ENCODE assay signal across 24 cellular contexts in genomic region chr5:171845040-171845439, GRCh38. TPM values are rescaled to one million over a fixed set of nuclear protein-coding genes. Genes with fewer than 3 reads are reported as not detected.
DNase-seq lines count a peak whose midpoint lies in the region; ATAC-seq, FAIRE-seq and TF ChIP-seq lines count a peak whose summit lies in the region.
"Had no signal": no experiment of that assay in that cellular context is flagged by ENCODE, and none has a peak within 500 bp of the region (broad histone marks: within the 10 kb centered on the region; RNA-seq: fewer than 3 reads in every experiment).

No MANE protein-coding gene starts in this region.

- H3K9me3 Mint-ChIP-seq in T-cell: no peaks in the 10 kb centered on the region
- H3K9me3 Mint-ChIP-seq: CD4-positive, alpha-beta memory T cell had no signal

- no peak overlapping the region for H3K4me2 ChIP-seq in K562 (ENCODE audit: insufficient read depth, low read length)
- H3K4me2 ChIP-seq in neuronal stem cell (ENCODE audit: insufficient read depth, low read length, poor library complexity, severe bottlenecking): no peak overlapping the region

- H3K4me3 Mint-ChIP-seq in T-cell: no peak overlapping the region
- H3K4me3 Mint-ChIP-seq: CD4-positive, alpha-beta memory T cell had no signal

- intact Hi-C loops in Right ventricle myocardium superior (cut with DNase I) (loop anchor here (10.0 kb wide), 2 partner anchors 110 to 210 kb away; no protein-coding TSS in a partner anchor), heart left ventricle (cut with DNase I) (loop anchor here (2.0 to 10.0 kb wide), 11 partner anchors 100 to 430 kb away; partner anchors contain the start of gene FGF18 (in 5 of the 10)), K562 (cut with micrococcal nuclease) (loop anchor here (5.0 kb wide), 2 partner anchors 213 to 428 kb away; partner anchors contain the start of gene FGF18)

- peaks cover 0 to 3% (median 0%) of the 10 kb centered on the region in 3 donors for H3K4me1 Mint-ChIP-seq in T-cell

- ATAC-seq in Right ventricle myocardium superior (ENCODE audit: poor library complexity): peak; percentile 15
- ATAC-seq in heart left ventricle: no peak
- no peak for ATAC-seq in K562
- no peak for ATAC-seq in T-cell (replicated peaks in 1 of 4)

- peak overlapping the region; percentile 85 for H3K14ac ChIP-seq in neuronal stem cell (ENCODE audit: low read length)

- CTCF ChIA-PET in K562 (lab: Yijun Ruan, JAX; ENCODE audit: low intra/inter-chr PET ratio): no interaction called here
- CTCF ChIA-PET in T-cell (lab: Charles Lee): no interaction called here

- no peak for TF ChIP-seq RAD21 in K562 (CRISPR knock-in tag; conservative IDR thresholded peaks at IDR 0.05 in 1 of 2, IDR thresholded peaks at IDR 0.05 in 1 of 2)

- no peak for TF ChIP-seq POLR2A in heart left ventricle (IDR thresholded peaks at IDR 0.05)
- no peak for TF ChIP-seq POLR2A in K562 (conservative IDR thresholded peaks at IDR 0.05)
- no peak for TF ChIP-seq POLR2A in H54 (IDR thresholded peaks at IDR 0.05; ENCODE audit: low read depth, low read length)

- no peak for FAIRE-seq in K562 (lab: Jason Lieb, UNC)
- FAIRE-seq in H54 (lab: Jason Lieb, UNC): no peak
- FAIRE-seq: GM12892, GM18507 had no signal

- H3K23ac ChIP-seq in neuronal stem cell (ENCODE audit: low read depth, low read length, poor library complexity): no peak overlapping the region

- no peaks in the 10 kb centered on the region for H3K79me1 ChIP-seq in neuronal stem cell (ENCODE audit: low read depth, low read length)

- peak overlapping the region; percentile 39 for H2BK15ac ChIP-seq in neuronal stem cell (ENCODE audit: low read length)

- no peaks in the 10 kb centered on the region for H3K9me1 ChIP-seq in K562 (ENCODE audit: control insufficient read depth, insufficient read depth, low read length)

- H2BK12ac ChIP-seq in neuronal stem cell (ENCODE audit: low read length): peak overlapping the region; percentile 77

- peak overlapping the region; percentile 92 for H2AK5ac ChIP-seq in neuronal stem cell (ENCODE audit: low read depth, low read length)

- H3K9ac ChIP-seq in K562 (ENCODE audit: insufficient read depth in 1 of 2, low read depth in 2 of 2, low read length in 2 of 2) (peak overlapping the region in 1 of 2 experiments; percentile 40; a peak in 1 of 4 replicates), neuronal stem cell (ENCODE audit: low read depth, low read length, poor library complexity) (no peak overlapping the region)
- H3K9ac ChIP-seq: BLaER1, GM23248 had no signal

- H3K4me1 ChIP-seq in heart left ventricle: peaks cover 0 to 37% (median 9%) of the 10 kb centered on the region in 12 donors
- H3K4me1 ChIP-seq in K562 (replicated peaks in 1 of 2; ENCODE audit: control insufficient read depth in 2 of 2, insufficient read depth in 2 of 2, low read length in 2 of 2): peaks cover 14 to 20% of the 10 kb centered on the region in 2 experiments; a peak in 4 of 5 replicates
- peaks cover 0 to 16% of the 10 kb centered on the region in 2 donors for H3K4me1 ChIP-seq in neuronal stem cell (ENCODE audit: control insufficient read depth in 2 of 2, insufficient read depth in 1 of 2, low read depth in 1 of 2, low read length in 2 of 2)

- H3K4ac ChIP-seq in neuronal stem cell (ENCODE audit: low read length): no peak overlapping the region

- DNase-seq in Right ventricle myocardium superior (no peak), heart left ventricle (no peak), MV-4-11 (lab: John Stamatoyannopoulos, UW) (peak; percentile 23), K562 (ENCODE audit: extremely low read depth in 1 of 4, low spot score in 3 of 4) (no peak), neuronal stem cell (ENCODE audit: low spot score) (no peak), T-cell (no peak), H54 (ENCODE audit: insufficient read length, low spot score) (no peak)
- DNase-seq: 8988T; CD4-positive, alpha-beta memory T cell; DMS153; DMS79; GDM1; GM23248; HCEC 1CT had no signal

- no peaks in the 10 kb centered on the region for H3K79me2 ChIP-seq in K562 (ENCODE audit: control insufficient read depth, insufficient read depth, low read length)

- no peaks in the 10 kb centered on the region for H3K27me3 ChIP-seq in heart left ventricle
- H3K27me3 ChIP-seq in K562 (ENCODE audit: control insufficient read depth in 2 of 2, insufficient read depth in 2 of 2, low read length in 2 of 2): no peaks in the 10 kb centered on the region
- peaks cover 0 to 2% (median 0%) of the 10 kb centered on the region in 3 experiments for H3K27me3 ChIP-seq in neuronal stem cell (ENCODE audit: control insufficient read depth in 3 of 3, insufficient read depth in 3 of 3, low read depth in 1 of 3, low read length in 3 of 3)
- H3K27me3 ChIP-seq: BLaER1 had no signal

- H2BK120ac ChIP-seq in neuronal stem cell (ENCODE audit: low read depth, low read length): peak overlapping the region; percentile 49

- no peak overlapping the region for H4K91ac ChIP-seq in neuronal stem cell (ENCODE audit: low read depth, low read length, poor library complexity)

- no peak for TF ChIP-seq CTCF in heart left ventricle (IDR thresholded peaks at IDR 0.05)
- TF ChIP-seq CTCF in K562 (IDR thresholded peaks at IDR 0.05 in 2 of 3, conservative IDR thresholded peaks at IDR 0.05 in 1 of 3; ENCODE audit: insufficient read depth in 2 of 3, low read depth in 1 of 3, low read length in 3 of 3): no peak

- BruUV-seq in K562 (replicated peaks; lab: Mats Ljungman, UMichigan): no TSS peak

- peak overlapping the region in 1 of 12 donors; percentile 49 for H3K27ac ChIP-seq in heart left ventricle
- H3K27ac ChIP-seq in K562 (ENCODE audit: extremely low read depth, low read depth, low read length): no peak overlapping the region
- H3K27ac ChIP-seq in neuronal stem cell (replicated peaks; ENCODE audit: low read length): no peak overlapping the region
- H3K27ac ChIP-seq: BLaER1, GM23248, HL-60 had no signal

- POLR2A ChIA-PET in K562 (lab: Yijun Ruan, JAX) (interaction anchor here (1.1 kb wide), 1 partner anchor 13 kb away, joined by 3 read pairs; no protein-coding TSS in a partner anchor), T-cell (lab: Charles Lee) (no interaction called here)

- no peak overlapping the region for H3K4me3 ChIP-seq in heart left ventricle
- no peak overlapping the region for H3K4me3 ChIP-seq in K562
- no peak overlapping the region for H3K4me3 ChIP-seq in neuronal stem cell (ENCODE audit: low read length in 2 of 2)
- H3K4me3 ChIP-seq: BLaER1, GM23248 had no signal

- peaks cover 30% of the 10 kb centered on the region for H3K36me3 Mint-ChIP-seq in T-cell

- H4K20me1 ChIP-seq in K562 (replicated peaks; ENCODE audit: control insufficient read depth, insufficient read depth, low read length): no peaks in the 10 kb centered on the region; the same call in 1 of the 2 replicates
- H4K20me1 ChIP-seq: BLaER1 had no signal

- peak overlapping the region; percentile 62 for H2BK5ac ChIP-seq in neuronal stem cell (ENCODE audit: low read length)

- no peak overlapping the region for H2AFZ ChIP-seq in K562 (ENCODE audit: low read depth, low read length)
- no peak overlapping the region for H2AFZ ChIP-seq in neuronal stem cell (ENCODE audit: low read length)
- H2AFZ ChIP-seq: GM23248 had no signal

- peak overlapping the region; percentile 87 for H3K18ac ChIP-seq in neuronal stem cell (ENCODE audit: low read length)

- no peak for TF ChIP-seq EP300 in K562 (IDR thresholded peaks at IDR 0.05; ENCODE audit: low read length)

- no peak overlapping the region for H3K27ac Mint-ChIP-seq in T-cell
- H3K27ac Mint-ChIP-seq: CD4-positive, alpha-beta memory T cell had no signal

- in situ Hi-C loops in K562 (cut with MboI): no loop called here

- no peaks in the 10 kb centered on the region for H3K27me3 Mint-ChIP-seq in T-cell
- H3K27me3 Mint-ChIP-seq: CD4-positive, alpha-beta memory T cell had no signal

- H3K36me3 ChIP-seq in heart left ventricle (no peaks in the 10 kb centered on the region), K562 (ENCODE audit: control insufficient read depth, insufficient read depth, low read length) (no peaks in the 10 kb centered on the region), neuronal stem cell (replicated peaks in 1 of 2; ENCODE audit: control insufficient read depth in 2 of 2, insufficient read depth in 2 of 2, low read length in 2 of 2) (no peaks in the 10 kb centered on the region)
- H3K36me3 ChIP-seq: BLaER1 had no signal

- H3K9me3 ChIP-seq in heart left ventricle (no peaks in the 10 kb centered on the region), K562 (replicated peaks; ENCODE audit: control insufficient read depth, insufficient read depth, low read depth, low read length) (no peaks in the 10 kb centered on the region), neuronal stem cell (replicated peaks in 1 of 2; ENCODE audit: control insufficient read depth in 2 of 2, insufficient read depth in 1 of 2, low read depth in 1 of 2, low read length in 2 of 2) (peaks cover 0 to under 1% of the 10 kb centered on the region in 2 donors)

- WGBS in heart left ventricle, 4 donors: 61 to 78% (median 75%) methylated on average over 2 to 4 of the region's 4 CpGs
- WGBS in K562 (ENCODE audit: insufficient coverage, low coverage, missing lambda C conversion rate): 90% methylated on average over 4 of the region's 4 CpGs
- no CpG with 5 or more reads among the region's 4 CpGs for WGBS in neuronal stem cell (ENCODE audit: extremely low coverage in 2 of 2, insufficient read length in 2 of 2, insufficient replicate concordance in 1 of 2), 2 donors

- no peak overlapping the region for H4K8ac ChIP-seq in neuronal stem cell (ENCODE audit: low read depth, low read length)

RNA-seq across cellular contexts. Expression of gene SMIM23, which starts 59.4 kb away (rescaled TPM):
- not detected for total RNA-seq in Right ventricle myocardium superior
- total RNA-seq in heart left ventricle: not detected
- not detected for polyA plus RNA-seq in heart left ventricle
- not detected in 2 replicates for total RNA-seq in K562 (2011; cell fraction: chromatin; rRNA removed; ENCODE audit: low replicate concordance)
- total RNA-seq in K562 (2011; cell fraction: nucleolus; rRNA removed): not detected in 2 replicates
- total RNA-seq in K562 (2011; cell fraction: nucleoplasm; rRNA removed): not detected in 2 replicates
- not detected in 2 replicates for total RNA-seq in K562 (2014; rRNA removed)
- total RNA-seq in K562 (2014; rRNA removed; fragmentation: Illumina TruSeq; extraction: Trizol): not detected in 2 replicates
- total RNA-seq in K562 (2015; rRNA removed; fragmentation: Illumina TruSeq; extraction: Trizol): not detected in 2 replicates
- total RNA-seq in K562 (2021): not detected in 2 replicates
- not detected in 2 replicates for polyA plus RNA-seq in K562 (2011; rRNA removed)
- not detected in 2 replicates for polyA plus RNA-seq in K562 (2011; cell fraction: cytosol; rRNA removed)
- polyA plus RNA-seq in K562 (2011; cell fraction: nucleus; rRNA removed): not detected in 2 replicates
- polyA plus RNA-seq in K562 (2012): not detected in 2 replicates
- polyA plus RNA-seq in K562 (2014; fragmentation: Illumina TruSeq; extraction: Trizol): not detected in 2 replicates
- polyA plus RNA-seq in K562 (2014; fragmentation: Nextera tagmentation; extraction: Ambion mirVana): not detected
- not detected in 2 replicates for polyA plus RNA-seq in K562 (2014; rRNA removed)
- not detected in 2 replicates for polyA minus RNA-seq in K562 (2011; rRNA and poly(A)+ RNA removed)
- not detected in 2 replicates for polyA minus RNA-seq in K562 (2011; cell fraction: cytosol; rRNA and poly(A)+ RNA removed)
- polyA minus RNA-seq in K562 (2011; cell fraction: nucleus; rRNA and poly(A)+ RNA removed): not detected in 2 replicates
- not detected for polyA plus RNA-seq in neuronal stem cell (2013, experiment 1 of 2)
- not detected for polyA plus RNA-seq in neuronal stem cell (2013, experiment 2 of 2)
- total RNA-seq in T-cell: not detected
- total RNA-seq: A673; CD4-positive, alpha-beta memory T cell; Daoy; GM23248; H4; HT1080 had no signal
- polyA plus RNA-seq: AG04450; CD14-positive monocyte; CD4-positive, alpha-beta memory T cell; GM23248 had no signal
